In the genomic region with DNA sequence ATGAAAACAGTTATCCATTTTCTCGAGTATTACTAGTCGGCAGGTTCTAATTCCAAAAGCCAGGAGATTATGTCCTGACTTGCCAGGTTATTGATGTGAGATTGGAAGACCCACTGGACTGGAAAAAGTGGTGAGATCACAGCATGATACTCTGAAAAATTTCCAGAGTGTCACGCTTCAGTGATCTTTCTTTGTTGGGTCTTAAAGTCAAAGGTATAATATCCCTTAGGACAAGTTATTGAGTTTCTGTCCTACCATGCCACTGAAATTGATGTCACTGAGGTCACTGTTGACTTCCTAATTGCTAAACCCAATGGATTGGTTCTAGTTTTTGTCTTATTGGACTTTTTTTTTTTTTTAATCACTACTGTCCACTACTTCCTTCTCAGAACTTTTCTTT, we compare ENCODE assay signal across 23 cellular contexts.
"Had no signal": no experiment of that assay in that cellular context is flagged by ENCODE, and none has a peak within 500 bp of the region (broad histone marks: within the 10 kb centered on the region; RNA-seq: fewer than 3 reads in every experiment).

No MANE protein-coding gene starts in this region.

- DNase-seq: activated CD4-positive, alpha-beta memory T cell treated with anti-CD3 and anti-CD28 coated beads, Interleukin-2, amount 10 ng/mL, durations not matched to agents 7 days and 5 days; activated CD4-positive, alpha-beta T cell treated with anti-CD3 and anti-CD28 coated beads for 48 hours; activated effector memory CD4-positive, alpha-beta T cell treated with Interleukin-2 at 50 U/mL for 16 hours; activated naive CD4-positive, alpha-beta T cell treated with anti-CD3 and anti-CD28 coated beads for 36 hours; activated naive CD8-positive, alpha-beta T cell treated with anti-CD3 and anti-CD28 coated beads, Interleukin-2, amount 10 ng/mL, durations not matched to agents 7 days and 5 days; activated T-cell treated with anti-CD3 and anti-CD28 coated beads, Interleukin-2, amount 50 U/mL, for 72 hours; amniotic stem cell; erythroblast; foreskin fibroblast; kidney; left ventricle myocardium inferior; naive thymus-derived CD8-positive, alpha-beta T cell; spleen; stimulated activated CD4-positive, alpha-beta T cell treated with anti-CD3 and anti-CD28 coated beads, Interleukin-4, amount 100 ng/mL, for 24 hours; substantia nigra; T-helper 2 cell; thyroid gland; upper lobe of right lung had no signal

- H3K9me3 ChIP-seq: left ventricle myocardium inferior, right atrium auricular region, spleen, thyroid gland, upper lobe of right lung had no signal

- H3K4me3 Mint-ChIP-seq: activated CD4-positive, alpha-beta memory T cell treated with anti-CD3 and anti-CD28 coated beads, Interleukin-2, amount 10 ng/mL, durations not matched to agents 7 days and 5 days; activated naive CD4-positive, alpha-beta T cell treated with anti-CD3 and anti-CD28 coated beads for 36 hours; activated naive CD8-positive, alpha-beta T cell treated with anti-CD3 and anti-CD28 coated beads, Interleukin-2, amount 10 ng/mL, durations not matched to agents 7 days and 5 days; activated T-cell treated with anti-CD3 and anti-CD28 coated beads, Interleukin-2, amount 50 U/mL, for 72 hours; naive thymus-derived CD8-positive, alpha-beta T cell; stimulated activated naive CD8-positive, alpha-beta T cell treated with anti-CD3 and anti-CD28 coated beads, Interleukin-15, Interleukin-2, amounts not matched to agents 100 ng/mL and 50 ng/mL, for 24 hours had no signal

- H3K36me3 Mint-ChIP-seq: activated naive CD8-positive, alpha-beta T cell treated with anti-CD3 and anti-CD28 coated beads, Interleukin-2, amount 10 ng/mL, durations not matched to agents 7 days and 5 days; naive thymus-derived CD8-positive, alpha-beta T cell had no signal

- H3K27ac ChIP-seq: cardiac muscle cell, left ventricle myocardium inferior, right atrium auricular region, spleen, thyroid gland, upper lobe of right lung had no signal

- H3K4me1 Mint-ChIP-seq: activated CD4-positive, alpha-beta memory T cell treated with anti-CD3 and anti-CD28 coated beads, Interleukin-2, amount 10 ng/mL, durations not matched to agents 7 days and 5 days; activated naive CD8-positive, alpha-beta T cell treated with anti-CD3 and anti-CD28 coated beads, Interleukin-2, amount 10 ng/mL, durations not matched to agents 7 days and 5 days; naive thymus-derived CD8-positive, alpha-beta T cell had no signal

- H3K4me1 ChIP-seq: spleen, upper lobe of right lung had no signal

- H3K27ac Mint-ChIP-seq: activated CD4-positive, alpha-beta memory T cell treated with anti-CD3 and anti-CD28 coated beads, Interleukin-2, amount 10 ng/mL, durations not matched to agents 7 days and 5 days; activated naive CD4-positive, alpha-beta T cell treated with anti-CD3 and anti-CD28 coated beads for 36 hours; activated naive CD8-positive, alpha-beta T cell treated with anti-CD3 and anti-CD28 coated beads, Interleukin-2, amount 10 ng/mL, durations not matched to agents 7 days and 5 days; activated T-cell treated with anti-CD3 and anti-CD28 coated beads, Interleukin-2, amount 50 U/mL, for 72 hours; naive thymus-derived CD8-positive, alpha-beta T cell; progenitor cell of endocrine pancreas; stimulated activated naive CD8-positive, alpha-beta T cell treated with anti-CD3 and anti-CD28 coated beads, Interleukin-15, Interleukin-2, amounts not matched to agents 100 ng/mL and 50 ng/mL, for 24 hours had no signal

- FAIRE-seq: endometrium, kidney had no signal

- H3K4me3 ChIP-seq: cardiac muscle cell, left ventricle myocardium inferior, right atrium auricular region, spleen, thyroid gland, upper lobe of right lung had no signal

- ATAC-seq: activated T-cell treated with anti-CD3 and anti-CD28 coated beads, Interleukin-2, amount 50 U/mL, for 72 hours; naive thymus-derived CD8-positive, alpha-beta T cell; upper lobe of right lung had no signal

- H3K36me3 ChIP-seq: cardiac muscle cell, left ventricle myocardium inferior, right atrium auricular region, spleen, thyroid gland, upper lobe of right lung had no signal

- H3K9me3 Mint-ChIP-seq: activated CD4-positive, alpha-beta memory T cell treated with anti-CD3 and anti-CD28 coated beads, Interleukin-2, amount 10 ng/mL, durations not matched to agents 7 days and 5 days; activated naive CD4-positive, alpha-beta T cell treated with anti-CD3 and anti-CD28 coated beads for 36 hours; activated naive CD8-positive, alpha-beta T cell treated with anti-CD3 and anti-CD28 coated beads, Interleukin-2, amount 10 ng/mL, durations not matched to agents 7 days and 5 days; activated T-cell treated with anti-CD3 and anti-CD28 coated beads, Interleukin-2, amount 50 U/mL, for 72 hours; naive thymus-derived CD8-positive, alpha-beta T cell; stimulated activated naive CD8-positive, alpha-beta T cell treated with anti-CD3 and anti-CD28 coated beads, Interleukin-15, Interleukin-2, amounts not matched to agents 100 ng/mL and 50 ng/mL, for 24 hours had no signal
